Comparison of ENCODE assay signal across 16 cellular contexts in genomic region chr5:115343855-115344254, GRCh38. TPM values are rescaled to one million over a fixed set of nuclear protein-coding genes. Genes with fewer than 3 reads are reported as not detected.
DNase-seq lines count a peak whose midpoint lies in the region; ATAC-seq, FAIRE-seq and TF ChIP-seq lines count a peak whose summit lies in the region.
"Had no signal": no experiment of that assay in that cellular context is flagged by ENCODE, and none has a peak within 500 bp of the region (broad histone marks: within the 10 kb centered on the region; RNA-seq: fewer than 3 reads in every experiment).

No MANE protein-coding gene starts in this region.

- no TSS peak for BruUV-seq in IMR-90 (replicated peaks; lab: Mats Ljungman, UMichigan)

- H3K9me1 ChIP-seq in IMR-90 (ENCODE audit: insufficient read depth, low read length) = peaks cover 6% of the 10 kb centered on the region

- H3K4me1 ChIP-seq in IMR-90 (ENCODE audit: control insufficient read depth, insufficient read depth, low read length) = 0 out of 2 replicates have a peak, but pooled peaks cover 1% of the 10 kb centered on the region
- H3K4me1 ChIP-seq in astrocyte (ENCODE audit: insufficient read depth, low read length) = peaks cover 7% of the 10 kb centered on the region
- H3K4me1 ChIP-seq in psoas muscle = peaks cover 3% of the 10 kb centered on the region
- H3K4me1 ChIP-seq: BE2C had no signal

- H3K27ac Mint-ChIP-seq in astrocyte (ENCODE audit: unreplicated experiment) = peak overlapping the region; percentile 43
- H3K27ac Mint-ChIP-seq: nephron had no signal

- no peak overlapping the region for H3K18ac ChIP-seq in IMR-90 (ENCODE audit: low read depth, low read length)

- H3K27ac ChIP-seq in AG04450 (ENCODE audit: low read depth, low read length) = no peak overlapping the region
- H3K27ac ChIP-seq in IMR-90 (ENCODE audit: insufficient read depth, low read length) = no peak overlapping the region
- no peak overlapping the region for H3K27ac ChIP-seq in astrocyte (ENCODE audit: low read depth, low read length)
- no peak overlapping the region for H3K27ac ChIP-seq in psoas muscle
- H3K27ac ChIP-seq: esophagus muscularis mucosa, HL-60, transverse colon had no signal

- no peak for TF ChIP-seq POLR2A in IMR-90 (IDR thresholded peaks at IDR 0.05; ENCODE audit: low read depth, low read length)

- H4K91ac ChIP-seq in IMR-90 (ENCODE audit: insufficient read depth, low read depth, low read length) = no peak overlapping the region

- peak overlapping the region; percentile 26 for H2BK5ac ChIP-seq in IMR-90 (ENCODE audit: low read depth, low read length, poor library complexity, severe bottlenecking)

- H3K9me3 Mint-ChIP-seq in astrocyte (ENCODE audit: unreplicated experiment) = peaks cover 2% of the 10 kb centered on the region

- DNase-seq in AG04450 (ENCODE audit: low read depth, low spot score) (peak; percentile 29), IMR-90 (peak; percentile 84), astrocyte (ENCODE audit: low read depth) (peak; percentile 51), hepatic stellate cell (ENCODE audit: low spot score) (peak; percentile 9), occipital lobe (lab: John Stamatoyannopoulos, UW) (no peak), psoas muscle (no peak), cerebellar cortex (ENCODE audit: low spot score) (no peak)
- DNase-seq: BE2C, NCI-H1048, NCI-H446, transverse colon had no signal

- no peak overlapping the region for H3K4me3 Mint-ChIP-seq in astrocyte (ENCODE audit: unreplicated experiment)
- H3K4me3 Mint-ChIP-seq: nephron had no signal

- no peak overlapping the region for H3K4ac ChIP-seq in IMR-90 (ENCODE audit: low read depth, low read length)

- H3K27me3 Mint-ChIP-seq in astrocyte (ENCODE audit: low read depth, unreplicated experiment) = no peaks in the 10 kb centered on the region

- no peak overlapping the region for H3K56ac ChIP-seq in IMR-90 (ENCODE audit: extremely low read depth, insufficient read depth, low read length)

- in situ Hi-C loops in IMR-90 (cut with MboI; ENCODE audit: low sequenced_read_pairs) = no loop called here

- H2AK9ac ChIP-seq in IMR-90 (replicated peaks; ENCODE audit: low read depth, low read length, poor library complexity) = no peak overlapping the region

- no peak overlapping the region for H3K23ac ChIP-seq in IMR-90 (ENCODE audit: low read depth, low read length)

- H3K9me3 ChIP-seq in AG04450 (ENCODE audit: control insufficient read depth, insufficient read depth, low read length) (no peaks in the 10 kb centered on the region), IMR-90 (ENCODE audit: control insufficient read depth, insufficient read depth, low read length) (no peaks in the 10 kb centered on the region), astrocyte (ENCODE audit: insufficient read depth, low read depth, low read length) (no peaks in the 10 kb centered on the region), psoas muscle (no peaks in the 10 kb centered on the region)
- H3K9me3 ChIP-seq: BE2C, esophagus muscularis mucosa, transverse colon had no signal

- H3K14ac ChIP-seq in IMR-90 (replicated peaks; ENCODE audit: low read depth, low read length) = no peak overlapping the region

- TF ChIP-seq RAD21 in IMR-90 (IDR thresholded peaks at IDR 0.05; ENCODE audit: low read length) = no peak

- no peak overlapping the region for H2AK5ac ChIP-seq in IMR-90 (ENCODE audit: low read depth, low read length)

- no peaks in the 10 kb centered on the region for H3K27me3 ChIP-seq in AG04450 (ENCODE audit: control insufficient read depth, insufficient read depth, low read length)
- no peaks in the 10 kb centered on the region for H3K27me3 ChIP-seq in IMR-90 (ENCODE audit: control insufficient read depth, insufficient read depth, low read length)
- no peaks in the 10 kb centered on the region for H3K27me3 ChIP-seq in astrocyte (ENCODE audit: insufficient read depth, low read length)
- no peaks in the 10 kb centered on the region for H3K27me3 ChIP-seq in psoas muscle (ENCODE audit: insufficient read depth in 3 of 3, low read length in 2 of 3)
- H3K27me3 ChIP-seq: esophagus muscularis mucosa, transverse colon had no signal

- ATAC-seq in IMR-90 (ENCODE audit: low read depth) (peak; percentile 92), psoas muscle (no peak), HG03354 (IDR thresholded peaks at IDR 0.05; ENCODE audit: poor library complexity, severe bottlenecking, unreplicated experiment) (no peak)
- ATAC-seq: Right ventricle myocardium inferior had no signal

- H3K4me2 ChIP-seq in IMR-90 (ENCODE audit: low read depth, low read length) = peak overlapping the region; percentile 8; the same call in 1 of the 2 replicates
- peak overlapping the region; percentile 30 for H3K4me2 ChIP-seq in astrocyte (ENCODE audit: low read length)

- H3K4me3 ChIP-seq in AG04450 (ENCODE audit: low read depth, low read length) (no peak overlapping the region), IMR-90 (ENCODE audit: insufficient read depth, low read depth, low read length) (no peak overlapping the region), astrocyte (ENCODE audit: insufficient read depth, low read depth, low read length) (no peak overlapping the region), psoas muscle (no peak overlapping the region)
- H3K4me3 ChIP-seq: esophagus muscularis mucosa, transverse colon had no signal

- H3K4me1 Mint-ChIP-seq in astrocyte (ENCODE audit: low read depth, unreplicated experiment) = peaks cover 15% of the 10 kb centered on the region

- H3K79me1 ChIP-seq in IMR-90 (ENCODE audit: low read depth in 1 of 2, low read length in 2 of 2) = no peaks in the 10 kb centered on the region; a peak in 1 of 4 replicates

- H2AFZ ChIP-seq in IMR-90 (replicated peaks; ENCODE audit: low read length, poor library complexity) (no peak overlapping the region), astrocyte (ENCODE audit: low read depth, low read length) (no peak overlapping the region)

- no peak for FAIRE-seq in astrocyte (lab: Jason Lieb, UNC)

- H2BK20ac ChIP-seq in IMR-90 (ENCODE audit: low read depth, low read length) = no peak overlapping the region

- no peaks in the 10 kb centered on the region for H3K36me3 ChIP-seq in IMR-90 (ENCODE audit: control insufficient read depth, insufficient read depth, low read length)
- no peaks in the 10 kb centered on the region for H3K36me3 ChIP-seq in astrocyte (ENCODE audit: insufficient read depth, low read length)
- H3K36me3 ChIP-seq in psoas muscle (ENCODE audit: insufficient read depth in 1 of 2, low read depth in 1 of 2) = no peaks in the 10 kb centered on the region
- H3K36me3 ChIP-seq: BE2C, esophagus muscularis mucosa, transverse colon had no signal

- no peaks in the 10 kb centered on the region for H3K36me3 Mint-ChIP-seq in astrocyte (ENCODE audit: low read depth, unreplicated experiment)

- TF ChIP-seq CTCF in AG04450 (IDR thresholded peaks at IDR 0.05; ENCODE audit: low read depth, low read length) (no peak), IMR-90 (conservative IDR thresholded peaks at IDR 0.05; ENCODE audit: low read depth, low read length) (no peak), astrocyte (IDR thresholded peaks at IDR 0.05; ENCODE audit: insufficient read depth, low read depth, low read length) (no peak), psoas muscle (IDR thresholded peaks at IDR 0.05) (no peak)

- POLR2A ChIA-PET in AG04450 (lab: Yijun Ruan, JAX) = no interaction called here
- POLR2A ChIA-PET in IMR-90 (lab: Charles Lee; ENCODE audit: unreplicated experiment) = no interaction called here

- no peaks in the 10 kb centered on the region for H3K79me2 ChIP-seq in astrocyte (ENCODE audit: insufficient read depth, low read length)

- dilution Hi-C loops in IMR-90 (cut with HindIII; ENCODE audit: low sequenced_read_pairs, unreplicated experiment) = no loop called here

- no CpG with 5 or more reads among the region's 1 CpG for WGBS in IMR-90 (ENCODE audit: extremely low coverage in 2 of 2, insufficient read length in 1 of 2), 2 experiments
- 84 to 91% (median 86%) methylated on average over 1 of the region's 1 CpG for WGBS in psoas muscle, 3 donors

- no peak overlapping the region for H4K8ac ChIP-seq in IMR-90 (ENCODE audit: low read depth in 2 of 2, low read length in 2 of 2)

- CTCF ChIA-PET in AG04450 (lab: Charles Lee) = interaction anchor here (1.3 kb wide), 1 partner anchor 35 kb away, joined by 3 read pairs; no protein-coding TSS in a partner anchor
- CTCF ChIA-PET in IMR-90 (lab: Yijun Ruan, JAX) = no interaction called here

- no peak overlapping the region for H2BK15ac ChIP-seq in IMR-90 (ENCODE audit: low read depth, low read length)

- H3K9ac ChIP-seq in IMR-90 (ENCODE audit: low read depth, low read length) = no peak overlapping the region
- H3K9ac ChIP-seq in astrocyte (ENCODE audit: low read length) = no peak overlapping the region

- intact Hi-C loops in IMR-90 (cut with micrococcal nuclease) (no loop called here), psoas muscle (cut with DNase I) (no loop called here)

- H4K20me1 ChIP-seq in IMR-90 (ENCODE audit: insufficient read depth, low read length) (no peaks in the 10 kb centered on the region), astrocyte (ENCODE audit: insufficient read depth, low read length) (no peaks in the 10 kb centered on the region)

- H2BK120ac ChIP-seq in IMR-90 (ENCODE audit: low read depth, low read length) = no peak overlapping the region

- no peak overlapping the region for H4K5ac ChIP-seq in IMR-90 (ENCODE audit: low read depth, low read length)

TF ChIP-seq in IMR-90, 13 proteins besides CTCF, POLR2A, EP300 and RAD21:
- TF ChIP-seq MXI1 (IDR thresholded peaks at IDR 0.05; ENCODE audit: borderline replicate concordance, low read depth, low read length) (no peak), BHLHE40 (IDR thresholded peaks at IDR 0.05; ENCODE audit: low read depth, low read length) (peak; percentile 45; the same call in 1 of the 2 replicates), CEBPB (IDR thresholded peaks at IDR 0.05; ENCODE audit: low read depth, low read length) (peak; percentile 71), FOS (IDR thresholded peaks at IDR 0.05; ENCODE audit: low read depth, low read length) (peak; percentile 35; the same call in 1 of the 2 replicates)

RNA-seq across cellular contexts. Expression of gene CCDC112, which starts 47.4 kb away (rescaled TPM):
- polyA plus RNA-seq in AG04450 (2011; rRNA removed) (2.4 and 4.7 TPM in 2 replicates), IMR-90 (2012; rRNA removed) (1.9 and 2.3 TPM in 2 replicates), psoas muscle (1 to 10 TPM in 2 of 3 donors, under 1 TPM in 1; 0.85 to 2.2 (median 1.4) TPM)
- 0.83 and 1.8 TPM in 2 replicates for polyA minus RNA-seq in AG04450 (2011; rRNA and poly(A)+ RNA removed)
- total RNA-seq in IMR-90 (2012; rRNA removed) (2.0 and 5.0 TPM in 2 replicates), astrocyte (10.5 and 13.0 TPM in 2 replicates), occipital lobe (80.5 TPM), psoas muscle (1 to 10 TPM; 1.9 to 2.1 (median 2.1) TPM)
- polyA plus RNA-seq in IMR-90 (2012; cell fraction: cytosol; rRNA removed) = 0.48 and 0.86 TPM in 2 replicates
- 1.3 and 2.2 TPM in 2 replicates for polyA plus RNA-seq in IMR-90 (2012; cell fraction: nucleus; rRNA removed; ENCODE audit: low replicate concordance)

Comparison
In these comparisons a context has a peak if more than half of its experiments do, and no peak if none do; other contexts are left out.
1. DNase-seq: peak in AG04450 (single experiment), IMR-90 (single experiment), astrocyte (single experiment) and hepatic stellate cell (single experiment); none in occipital lobe (single experiment), psoas muscle (0 of 2) and cerebellar cortex (single experiment).